ENCODE assay signal across 14 cellular contexts in the genomic region with DNA sequence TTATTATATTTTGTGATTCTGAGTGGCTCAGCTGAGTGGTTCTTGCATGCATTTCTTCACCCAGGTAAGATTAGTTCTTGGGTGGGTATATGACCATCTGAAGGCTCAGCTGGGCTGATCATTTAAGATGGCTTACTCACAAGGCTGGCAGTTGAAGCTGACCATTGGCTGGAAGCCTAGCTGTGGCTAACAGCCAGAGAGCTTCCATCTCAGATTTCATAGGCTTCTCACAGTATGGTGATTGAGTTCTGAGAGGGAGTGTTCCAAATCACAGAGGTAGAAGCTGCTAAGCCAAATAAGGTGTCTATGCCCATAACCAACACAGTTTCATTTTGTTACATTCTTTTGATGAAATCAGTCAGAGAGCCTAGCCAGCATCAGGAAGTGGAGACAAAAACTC.
DNase-seq lines count a peak whose midpoint lies in the region; ATAC-seq and TF ChIP-seq lines count a peak whose summit lies in the region.
"Had no signal": no experiment of that assay in that cellular context is flagged by ENCODE, and none has a peak within 500 bp of the region (broad histone marks: within the 10 kb centered on the region; RNA-seq: fewer than 3 reads in every experiment).

No MANE protein-coding gene starts in this region.

- H2AFZ ChIP-seq in trophoblast cell (ENCODE audit: insufficient read depth, low read length, poor library complexity): no peak overlapping the region

- no peaks in the 10 kb centered on the region for H3K9me3 ChIP-seq in trophoblast cell (ENCODE audit: insufficient read depth, low read depth, low read length)
- H3K9me3 ChIP-seq in prostate gland: no peaks in the 10 kb centered on the region
- H3K9me3 ChIP-seq: thyroid gland had no signal

- H3K4ac ChIP-seq in trophoblast cell (ENCODE audit: low read depth, low read length): no peak overlapping the region

- no peaks in the 10 kb centered on the region for H3K4me1 Mint-ChIP-seq in activated CD4-positive, alpha-beta T cell treated with anti-CD3 and anti-CD28 coated beads for 36 hours
- H3K4me1 Mint-ChIP-seq: naive thymus-derived CD4-positive, alpha-beta T cell had no signal

- no peak overlapping the region for H3K23ac ChIP-seq in trophoblast cell (ENCODE audit: low read length)

- peak overlapping the region; percentile 42 for H3K27ac ChIP-seq in VCaP
- no peak overlapping the region for H3K27ac ChIP-seq in trophoblast cell (ENCODE audit: low read depth, low read length)
- H3K27ac ChIP-seq in prostate gland: no peak overlapping the region
- H3K27ac ChIP-seq: thyroid gland had no signal

- H3K27ac Mint-ChIP-seq in activated CD4-positive, alpha-beta T cell treated with anti-CD3 and anti-CD28 coated beads for 36 hours: no peak overlapping the region
- H3K27ac Mint-ChIP-seq: dendritic cell treated with granulocyte-macrophage colony-stimulating factor and Interleukin-4, amounts not matched to agents 40 ng/mL and 50 ng/mL, for 4 days; naive thymus-derived CD4-positive, alpha-beta T cell had no signal

- H3K79me1 ChIP-seq in trophoblast cell (ENCODE audit: low read length): peaks cover 5% of the 10 kb centered on the region

- no peaks in the 10 kb centered on the region for H3K27me3 Mint-ChIP-seq in activated CD4-positive, alpha-beta T cell treated with anti-CD3 and anti-CD28 coated beads for 36 hours
- H3K27me3 Mint-ChIP-seq: dendritic cell treated with granulocyte-macrophage colony-stimulating factor and Interleukin-4, amounts not matched to agents 40 ng/mL and 50 ng/mL, for 4 days; naive thymus-derived CD4-positive, alpha-beta T cell had no signal

- no peak overlapping the region for H2BK12ac ChIP-seq in trophoblast cell (ENCODE audit: low read length)

- no peak for TF ChIP-seq POLR2A in prostate gland (IDR thresholded peaks at IDR 0.05)

- in situ Hi-C loops in GM13976 (cut with MboI; ENCODE audit: low sequenced_read_pairs, unreplicated experiment): no loop called here

- H3K36me3 ChIP-seq in trophoblast cell (ENCODE audit: control insufficient read depth in 1 of 2, insufficient read depth in 2 of 2, low read length in 2 of 2) (no peaks in the 10 kb centered on the region), prostate gland (no peaks in the 10 kb centered on the region)
- H3K36me3 ChIP-seq: thyroid gland had no signal

- no peak overlapping the region for H2AK5ac ChIP-seq in trophoblast cell (ENCODE audit: low read length)

- intact Hi-C loops in prostate gland (cut with DNase I): no loop called here
- intact Hi-C loops in activated CD4-positive, alpha-beta T cell treated with anti-CD3 and anti-CD28 coated beads for 36 hours (cut with DNase I, micrococcal nuclease): no loop called here

- H3K14ac ChIP-seq in trophoblast cell (ENCODE audit: low read length): no peak overlapping the region

- H3K27me3 ChIP-seq in trophoblast cell (ENCODE audit: insufficient read depth, low read length) (no peaks in the 10 kb centered on the region), prostate gland (replicated peaks; ENCODE audit: insufficient read depth) (no peaks in the 10 kb centered on the region)
- H3K27me3 ChIP-seq: thyroid gland had no signal

- CTCF ChIA-PET in activated CD4-positive, alpha-beta T cell treated with anti-CD3 and anti-CD28 coated beads for 36 hours (lab: Charles Lee): no interaction called here

- no peak overlapping the region for H3K18ac ChIP-seq in trophoblast cell (ENCODE audit: low read length)

- ATAC-seq in omental fat pad (ENCODE audit: low FRiP score): no peak
- no peak for ATAC-seq in activated CD4-positive, alpha-beta T cell treated with anti-CD3 and anti-CD28 coated beads for 36 hours
- ATAC-seq: K562; naive thymus-derived CD4-positive, alpha-beta T cell had no signal

- H3K4me1 ChIP-seq in trophoblast cell (ENCODE audit: control insufficient read depth in 1 of 2, insufficient read depth in 2 of 2, low read length in 2 of 2) (peaks cover 0 to 4% of the 10 kb centered on the region in 2 experiments), prostate gland (replicated peaks) (no peaks in the 10 kb centered on the region)
- H3K4me1 ChIP-seq: thyroid gland had no signal

- peak overlapping the region; percentile 49 for H2BK5ac ChIP-seq in trophoblast cell (ENCODE audit: low read depth, low read length, poor library complexity)

- H3K4me2 ChIP-seq in trophoblast cell (ENCODE audit: low read length): no peak overlapping the region

- H4K8ac ChIP-seq in trophoblast cell (ENCODE audit: low read depth, low read length): peak overlapping the region; percentile 28

- H3K79me2 ChIP-seq in trophoblast cell (ENCODE audit: control insufficient read depth, insufficient read depth, low read length, poor library complexity): no peaks in the 10 kb centered on the region

- no peak for TF ChIP-seq CTCF in VCaP (conservative IDR thresholded peaks at IDR 0.05)
- no peak for TF ChIP-seq CTCF in prostate gland (IDR thresholded peaks at IDR 0.05)
- no peak for TF ChIP-seq CTCF in omental fat pad (IDR thresholded peaks at IDR 0.05)
- no peak for TF ChIP-seq CTCF in GM13976 (IDR thresholded peaks at IDR 0.05; ENCODE audit: borderline replicate concordance, control extremely low read depth, extremely low read depth, insufficient read depth, missing control alignments)

- peak; percentile 78 for DNase-seq in HT1080 (ENCODE audit: low read depth)
- DNase-seq in NCI-H2196 (lab: John Stamatoyannopoulos, UW; ENCODE audit: unreplicated experiment): peak; percentile 6
- no peak for DNase-seq in trophoblast cell
- DNase-seq in prostate gland (ENCODE audit: low spot score): no peak
- no peak for DNase-seq in omental fat pad (ENCODE audit: low spot score)
- DNase-seq in GM13976 (ENCODE audit: low spot score): no peak
- no peak for DNase-seq in activated CD4-positive, alpha-beta T cell treated with anti-CD3 and anti-CD28 coated beads for 36 hours
- DNase-seq: naive thymus-derived CD4-positive, alpha-beta T cell; small intestine; T-helper 9 cell; thyroid gland had no signal

- no peak overlapping the region for H3K4me3 Mint-ChIP-seq in activated CD4-positive, alpha-beta T cell treated with anti-CD3 and anti-CD28 coated beads for 36 hours
- H3K4me3 Mint-ChIP-seq: dendritic cell treated with granulocyte-macrophage colony-stimulating factor and Interleukin-4, amounts not matched to agents 40 ng/mL and 50 ng/mL, for 4 days; naive thymus-derived CD4-positive, alpha-beta T cell had no signal

- H3K9ac ChIP-seq in trophoblast cell (ENCODE audit: low read length): no peak overlapping the region

- no peak overlapping the region for H4K91ac ChIP-seq in trophoblast cell (ENCODE audit: low read depth, low read length)

- POLR2A ChIA-PET in activated CD4-positive, alpha-beta T cell treated with anti-CD3 and anti-CD28 coated beads for 36 hours (lab: Charles Lee): interaction anchor here (0.7 kb wide), 1 partner anchor 1407 kb away, joined by 3 read pairs; no protein-coding TSS in a partner anchor

- H3K4me3 ChIP-seq in trophoblast cell (ENCODE audit: low read depth, low read length): no peak overlapping the region
- no peak overlapping the region for H3K4me3 ChIP-seq in prostate gland
- H3K4me3 ChIP-seq: K562, thyroid gland had no signal

- H3K36me3 Mint-ChIP-seq in activated CD4-positive, alpha-beta T cell treated with anti-CD3 and anti-CD28 coated beads for 36 hours (ENCODE audit: low read depth): no peaks in the 10 kb centered on the region
- H3K36me3 Mint-ChIP-seq: naive thymus-derived CD4-positive, alpha-beta T cell had no signal

- no peak overlapping the region for H4K12ac ChIP-seq in trophoblast cell (ENCODE audit: low read depth, low read length)

- H3K9me3 Mint-ChIP-seq in activated CD4-positive, alpha-beta T cell treated with anti-CD3 and anti-CD28 coated beads for 36 hours (ENCODE audit: low read depth): peaks cover 7% of the 10 kb centered on the region

- H2BK120ac ChIP-seq in trophoblast cell (ENCODE audit: insufficient read depth, low read length, poor library complexity): no peak overlapping the region

Comparison
In these comparisons a context has a peak if more than half of its experiments do, and no peak if none do; other contexts are left out.
1. DNase-seq: peak in HT1080 (single experiment) and NCI-H2196 (single experiment); none in trophoblast cell (0 of 2), prostate gland (single experiment), omental fat pad (single experiment), GM13976 (single experiment) and activated CD4-positive, alpha-beta T cell treated with anti-CD3 and anti-CD28 coated beads for 36 hours (single experiment).